In genomic region chr20:32792316-32792715, GRCh38 we compare ENCODE assay signal across 8 cellular contexts.
A peak's percentile ranks its signal among the peaks of the same experiment; 100 is the strongest.
DNase-seq lines count a peak whose midpoint lies in the region; ATAC-seq and TF ChIP-seq lines count a peak whose summit lies in the region.

No MANE protein-coding gene starts in this region.

- no peak overlapping the region for H3K27ac ChIP-seq in RWPE1

- ATAC-seq in HG03354 (IDR thresholded peaks at IDR 0.05; ENCODE audit: poor library complexity, severe bottlenecking, unreplicated experiment), result peak; percentile 78
- no peak for ATAC-seq in HG03520 (IDR thresholded peaks at IDR 0.05; ENCODE audit: unreplicated experiment)

- DNase-seq in activated T-cell treated with anti-CD3 and anti-CD28 coated beads for 24 hours (ENCODE audit: low read depth) (peak; percentile 15), activated T-cell treated with anti-CD3 and anti-CD28 coated beads for 4 hours (no peak), non-pigmented ciliary epithelial cell (ENCODE audit: low read depth) (peak; percentile 6), NCI-H774 (lab: John Stamatoyannopoulos, UW) (no peak), RWPE1 (ENCODE audit: low spot score) (no peak)
- DNase-seq in activated T-helper 9 cell treated with anti-CD3 and anti-CD28 coated beads, Interleukin-2, amount 50 U/mL, for 16 hours (ENCODE audit: low read depth), result peak; percentile 9

- POLR2A ChIA-PET in RWPE1 (lab: Yijun Ruan, JAX; ENCODE audit: low non-redundant PET), result interaction anchor here (0.5 kb wide), 1 partner anchor 99 kb away, joined by 3 read pairs; no protein-coding TSS in a partner anchor

- CTCF ChIA-PET in RWPE1 (lab: Yijun Ruan, JAX), result interaction anchor here (0.7 to 1.7 kb wide), 3 partner anchors 14 to 507 kb away, joined by 3 to 7 read pairs (median 3); no protein-coding TSS in a partner anchor

- no peak for TF ChIP-seq CTCF in RWPE1 (conservative IDR thresholded peaks at IDR 0.05; ENCODE audit: low read depth)

Comparison
In these comparisons a context has a peak if more than half of its experiments do, and no peak if none do; other contexts are left out.
1. DNase-seq: peak in activated T-cell treated with anti-CD3 and anti-CD28 coated beads for 24 hours (single experiment), activated T-helper 9 cell treated with anti-CD3 and anti-CD28 coated beads, Interleukin-2, amount 50 U/mL, for 16 hours (single experiment) and non-pigmented ciliary epithelial cell (single experiment); none in activated T-cell treated with anti-CD3 and anti-CD28 coated beads for 4 hours (single experiment), NCI-H774 (single experiment) and RWPE1 (single experiment).